ENCODE assay signal across 19 cellular contexts in genomic region chr2:85254540-85255261, GRCh38.
DNase-seq lines count a peak whose midpoint lies in the region; ATAC-seq, FAIRE-seq and TF ChIP-seq lines count a peak whose summit lies in the region.
"Had no signal": no experiment of that assay in that cellular context is flagged by ENCODE, and none has a peak within 500 bp of the region (broad histone marks: within the 10 kb centered on the region; RNA-seq: fewer than 3 reads in every experiment).

No MANE protein-coding gene starts in this region.

- peak overlapping the region; percentile 14 for H3K27ac Mint-ChIP-seq in neural crest cell (ENCODE audit: unreplicated experiment)
- H3K27ac Mint-ChIP-seq in activated T-helper 1 cell treated with anti-CD3 and anti-CD28 coated beads, Interleukin-12 subunit alpha, Interleukin-12 subunit beta, Interleukin-2, Interleukin-4 antibody, amounts not matched to agents 30 ng/mL and 10 ng/mL and 1 ng/mL, durations not matched to agents 14 hours and 24 hours and 36 hours, result no peak overlapping the region
- H3K27ac Mint-ChIP-seq: activated naive CD4-positive, alpha-beta T cell treated with anti-CD3 and anti-CD28 coated beads, Interleukin-2, amount 50 U/mL, for 72 hours; stimulated activated naive CD8-positive, alpha-beta T cell treated with anti-CD3 and anti-CD28 coated beads, Interleukin-15, Interleukin-2, amounts not matched to agents 100 ng/mL and 50 ng/mL, for 24 hours; T-helper 2 cell treated with Interferon-gamma antibody and Interleukin-4, amounts not matched to agents 5 μg/mL and 100 μg/mL, for 36 hours had no signal

- no peak overlapping the region for H3K23ac ChIP-seq in H1 (ENCODE audit: insufficient read length)

- H2BK120ac ChIP-seq in H1 (replicated peaks; ENCODE audit: low read depth, low read length), result peak overlapping the region; percentile 81

- 0 out of 2 replicates have a peak overlapping the region, but pooled peaks have one; percentile 7 for H4K8ac ChIP-seq in H1 (ENCODE audit: extremely low read depth, insufficient read depth, low read length)

- no peak overlapping the region for H4K5ac ChIP-seq in H1 (ENCODE audit: insufficient read length, low read depth, low read length)

- H3K4me2 ChIP-seq in DND-41 (ENCODE audit: insufficient read depth, low read length), result no peak overlapping the region
- H3K4me2 ChIP-seq in H1 (ENCODE audit: insufficient read depth in 1 of 2, low read depth in 2 of 2, low read length in 2 of 2), result peak overlapping the region; percentile 68 to 74

- peak overlapping the region; percentile 56; the same call in 1 of the 2 replicates for H3K18ac ChIP-seq in H1 (ENCODE audit: extremely low read depth, low read length)

- 0 out of 3 replicates have a peak, but pooled peaks of 1 of the 2 experiments have one; percentile 30 for TF ChIP-seq POLR2A in H1 (IDR thresholded peaks at IDR 0.05; ENCODE audit: control extremely low read depth in 1 of 2, low read depth in 2 of 2, low read length in 2 of 2)

- no peaks in the 10 kb centered on the region for H3K36me3 ChIP-seq in DND-41 (ENCODE audit: insufficient read depth, low read length)
- H3K36me3 ChIP-seq in H1 (ENCODE audit: control insufficient read depth in 2 of 4, insufficient read depth in 4 of 4, low read length in 3 of 4), result no peaks in the 10 kb centered on the region
- H3K36me3 ChIP-seq: left lung had no signal

- 0 out of 3 replicates have a peak, but pooled peaks have one; percentile 37 for ATAC-seq in DND-41 (ENCODE audit: insufficient read depth, low read depth)
- ATAC-seq: activated naive CD4-positive, alpha-beta T cell treated with anti-CD3 and anti-CD28 coated beads, Interleukin-2, amount 50 U/mL, for 72 hours had no signal

- H3K4me1 ChIP-seq in DND-41 (ENCODE audit: insufficient read depth, low read length), result no peaks in the 10 kb centered on the region
- peaks cover 41 to 69% (median 58%) of the 10 kb centered on the region in 4 experiments for H3K4me1 ChIP-seq in H1 (replicated peaks in 1 of 4; ENCODE audit: control insufficient read depth in 3 of 4, insufficient read depth in 4 of 4, low read length in 3 of 4)

- H3K9me3 ChIP-seq in DND-41 (ENCODE audit: insufficient read depth, low read length, severe bottlenecking) (no peaks in the 10 kb centered on the region), H1 (ENCODE audit: insufficient read depth in 2 of 2, low read depth in 1 of 2, low read length in 1 of 2) (no peaks in the 10 kb centered on the region)
- H3K9me3 ChIP-seq: left lung had no signal

- TF ChIP-seq EP300 in H1 (IDR thresholded peaks at IDR 0.05; ENCODE audit: borderline replicate concordance in 1 of 2, low read depth in 2 of 2, low read length in 2 of 2), result no peak

- H3K9me3 Mint-ChIP-seq in neural crest cell, result no peaks in the 10 kb centered on the region
- H3K9me3 Mint-ChIP-seq in activated T-helper 1 cell treated with anti-CD3 and anti-CD28 coated beads, Interleukin-12 subunit alpha, Interleukin-12 subunit beta, Interleukin-2, Interleukin-4 antibody, amounts not matched to agents 30 ng/mL and 10 ng/mL and 1 ng/mL, durations not matched to agents 14 hours and 24 hours and 36 hours, result no peaks in the 10 kb centered on the region
- H3K9me3 Mint-ChIP-seq: activated naive CD4-positive, alpha-beta T cell treated with anti-CD3 and anti-CD28 coated beads, Interleukin-2, amount 50 U/mL, for 72 hours; stimulated activated naive CD8-positive, alpha-beta T cell treated with anti-CD3 and anti-CD28 coated beads, Interleukin-15, Interleukin-2, amounts not matched to agents 100 ng/mL and 50 ng/mL, for 24 hours; T-helper 2 cell treated with Interferon-gamma antibody and Interleukin-4, amounts not matched to agents 5 μg/mL and 100 μg/mL, for 36 hours had no signal

- TF ChIP-seq CTCF in DND-41 (IDR thresholded peaks at IDR 0.05; ENCODE audit: borderline replicate concordance, extremely low read depth, low read length, poor library complexity, severe bottlenecking) (no peak), H1 (IDR thresholded peaks at IDR 0.05; ENCODE audit: control extremely low read depth in 1 of 3, insufficient read depth in 1 of 3, low read depth in 1 of 3, low read length in 3 of 3) (no peak), neural crest cell (conservative IDR thresholded peaks at IDR 0.05) (no peak)

- H2AK5ac ChIP-seq in H1 (ENCODE audit: low read depth, low read length), result peak overlapping the region; percentile 32; the same call in 1 of the 2 replicates

- H2BK20ac ChIP-seq in H1 (ENCODE audit: low read length), result peak overlapping the region; percentile 24

- H4K20me1 ChIP-seq in DND-41 (ENCODE audit: insufficient read depth, low read length) (no peaks in the 10 kb centered on the region), H1 (replicated peaks in 1 of 2; ENCODE audit: control insufficient read depth in 1 of 2, insufficient read depth in 2 of 2, low read length in 2 of 2) (no peaks in the 10 kb centered on the region)

- H3K14ac ChIP-seq in H1 (ENCODE audit: insufficient read length), result no peak overlapping the region

- DNase-seq in DND-41 (no peak), NCI-H69 (lab: John Stamatoyannopoulos, UW) (peak; percentile 49), H1 (ENCODE audit: low read depth in 1 of 2, low spot score in 2 of 2) (no peak), neural crest cell (ENCODE audit: low read depth, low spot score) (no peak), cerebellar cortex (ENCODE audit: low spot score) (no peak)
- no peak for DNase-seq in activated T-cell treated with anti-CD3 and anti-CD28 coated beads, Interleukin-2, amount 50 U/mL, for 48 hours
- DNase-seq in activated T-helper 1 cell treated with anti-CD3 and anti-CD28 coated beads, Interleukin-12 subunit alpha, Interleukin-12 subunit beta, Interleukin-2, Interleukin-4 antibody, amounts not matched to agents 30 ng/mL and 10 ng/mL and 1 ng/mL, durations not matched to agents 14 hours and 24 hours and 36 hours (ENCODE audit: low spot score), result no peak
- no peak for DNase-seq in activated CD8-positive, alpha-beta memory T cell treated with anti-CD3 and anti-CD28 coated beads, Interleukin-2, amount 50 U/mL, for 4 hours
- DNase-seq: activated CD4-positive, alpha-beta T cell treated with anti-CD3 and anti-CD28 coated beads for 1 hour; activated CD8-positive, alpha-beta memory T cell treated with anti-CD3 and anti-CD28 coated beads, Interleukin-2, amount 50 U/mL, for 48 hours; effector CD8-positive, alpha-beta T cell; EL; left lung; NCI-H2227 treated with DMSO at 0.1 percent for 48 hours; SHP77 treated with DMSO at 0.1 percent for 48 hours; stimulated activated CD4-positive, alpha-beta T cell treated with anti-CD3 and anti-CD28 coated beads, Interleukin-15, amount 100 ng/mL, for 24 hours had no signal

- peak overlapping the region; percentile 89 for H3K4me3 Mint-ChIP-seq in neural crest cell
- no peak overlapping the region for H3K4me3 Mint-ChIP-seq in activated T-helper 1 cell treated with anti-CD3 and anti-CD28 coated beads, Interleukin-12 subunit alpha, Interleukin-12 subunit beta, Interleukin-2, Interleukin-4 antibody, amounts not matched to agents 30 ng/mL and 10 ng/mL and 1 ng/mL, durations not matched to agents 14 hours and 24 hours and 36 hours
- H3K4me3 Mint-ChIP-seq: stimulated activated naive CD8-positive, alpha-beta T cell treated with anti-CD3 and anti-CD28 coated beads, Interleukin-15, Interleukin-2, amounts not matched to agents 100 ng/mL and 50 ng/mL, for 24 hours; T-helper 2 cell treated with Interferon-gamma antibody and Interleukin-4, amounts not matched to agents 5 μg/mL and 100 μg/mL, for 36 hours had no signal

- H3K4ac ChIP-seq in H1 (replicated peaks; ENCODE audit: insufficient read length, low read depth, low read length), result peak overlapping the region; percentile 63

- H4K91ac ChIP-seq in H1 (replicated peaks; ENCODE audit: insufficient read length, low read length), result peak overlapping the region; percentile 92

- no peak overlapping the region for H3K27ac ChIP-seq in DND-41 (ENCODE audit: low read length)
- peak overlapping the region; percentile 97 for H3K27ac ChIP-seq in H1 (ENCODE audit: low read depth, low read length)
- H3K27ac ChIP-seq: left lung had no signal

- peak overlapping the region; percentile 96 for H2BK5ac ChIP-seq in H1 (ENCODE audit: low read depth, low read length)

- H3K79me2 ChIP-seq in DND-41 (ENCODE audit: insufficient read depth, low read length), result no peaks in the 10 kb centered on the region
- peaks cover 0 to 68% of the 10 kb centered on the region in 2 experiments; a peak in 3 of 4 replicates for H3K79me2 ChIP-seq in H1 (ENCODE audit: control insufficient read depth in 1 of 2, insufficient read depth in 2 of 2, low read length in 2 of 2)

- H3K56ac ChIP-seq in H1 (replicated peaks; ENCODE audit: insufficient read length, low read depth, low read length), result no peak overlapping the region

- no peak overlapping the region for H3K4me3 ChIP-seq in DND-41 (ENCODE audit: low read depth in 1 of 2, low read length in 2 of 2)
- H3K4me3 ChIP-seq in H1 (ENCODE audit: extremely low read depth in 1 of 4, insufficient read depth in 2 of 4, low read depth in 3 of 4, low read length in 4 of 4), result no peak overlapping the region
- H3K4me3 ChIP-seq: left lung had no signal

- H3K9ac ChIP-seq in DND-41 (ENCODE audit: low read depth, low read length), result no peak overlapping the region
- peak overlapping the region in 2 of 4 experiments; percentile 42 to 79; a peak in 3 of 7 replicates for H3K9ac ChIP-seq in H1 (replicated peaks in 1 of 4; ENCODE audit: extremely low read depth in 1 of 4, low read depth in 3 of 4, low read length in 3 of 4)

- no peaks in the 10 kb centered on the region for H3K36me3 Mint-ChIP-seq in neural crest cell (ENCODE audit: low read depth)
- H3K36me3 Mint-ChIP-seq in activated T-helper 1 cell treated with anti-CD3 and anti-CD28 coated beads, Interleukin-12 subunit alpha, Interleukin-12 subunit beta, Interleukin-2, Interleukin-4 antibody, amounts not matched to agents 30 ng/mL and 10 ng/mL and 1 ng/mL, durations not matched to agents 14 hours and 24 hours and 36 hours (ENCODE audit: low read depth), result no peaks in the 10 kb centered on the region
- H3K36me3 Mint-ChIP-seq: activated naive CD4-positive, alpha-beta T cell treated with anti-CD3 and anti-CD28 coated beads, Interleukin-2, amount 50 U/mL, for 72 hours had no signal

- no peaks in the 10 kb centered on the region for H3K27me3 ChIP-seq in DND-41 (ENCODE audit: insufficient read depth, low read length, poor library complexity)
- H3K27me3 ChIP-seq in H1 (replicated peaks in 1 of 4; ENCODE audit: control insufficient read depth in 3 of 4, extremely low read depth in 1 of 4, insufficient read depth in 3 of 4, low read length in 3 of 4), result no peaks in the 10 kb centered on the region
- H3K27me3 ChIP-seq: left lung had no signal

- CTCF ChIA-PET in H1 (lab: Charles Lee; ENCODE audit: partially characterized antibody), result interaction anchor here (0.6 to 21.9 kb wide), 16 partner anchors 9 to 122 kb away, joined by 3 to 283 read pairs (median 4); partner anchors contain the start of gene TCF7L1

- 69% methylated on average over 11 of the region's 11 CpGs; no CpG with 5 or more reads in 1 of the 2 experiments for WGBS in H1 (ENCODE audit: extremely low coverage in 1 of 2, insufficient coverage in 1 of 2, insufficient read length in 1 of 2, insufficient replicate concordance in 2 of 2, low coverage in 1 of 2, low lambda C conversion rate in 2 of 2, missing lambda C conversion rate in 1 of 2), 2 experiments

- peaks cover 6% of the 10 kb centered on the region; the same call in 1 of the 2 replicates for H3K79me1 ChIP-seq in H1 (ENCODE audit: low read depth, low read length)

- FAIRE-seq in H1 (lab: Jason Lieb, UNC), result no peak

- peaks cover 83% of the 10 kb centered on the region for H3K4me1 Mint-ChIP-seq in neural crest cell
- no peaks in the 10 kb centered on the region for H3K4me1 Mint-ChIP-seq in activated T-helper 1 cell treated with anti-CD3 and anti-CD28 coated beads, Interleukin-12 subunit alpha, Interleukin-12 subunit beta, Interleukin-2, Interleukin-4 antibody, amounts not matched to agents 30 ng/mL and 10 ng/mL and 1 ng/mL, durations not matched to agents 14 hours and 24 hours and 36 hours (ENCODE audit: low read depth)

- H3K23me2 ChIP-seq in H1 (ENCODE audit: low read depth, low read length), result peaks cover 6% of the 10 kb centered on the region; the same call in 1 of the 2 replicates

- H3K27me3 Mint-ChIP-seq in neural crest cell (ENCODE audit: low read depth), result peaks cover 4% of the 10 kb centered on the region
- peaks cover 4% of the 10 kb centered on the region for H3K27me3 Mint-ChIP-seq in activated T-helper 1 cell treated with anti-CD3 and anti-CD28 coated beads, Interleukin-12 subunit alpha, Interleukin-12 subunit beta, Interleukin-2, Interleukin-4 antibody, amounts not matched to agents 30 ng/mL and 10 ng/mL and 1 ng/mL, durations not matched to agents 14 hours and 24 hours and 36 hours (ENCODE audit: insufficient read depth)
- H3K27me3 Mint-ChIP-seq: stimulated activated naive CD8-positive, alpha-beta T cell treated with anti-CD3 and anti-CD28 coated beads, Interleukin-15, Interleukin-2, amounts not matched to agents 100 ng/mL and 50 ng/mL, for 24 hours had no signal

- intact Hi-C loops in activated T-helper 1 cell treated with anti-CD3 and anti-CD28 coated beads, Interleukin-12 subunit alpha, Interleukin-12 subunit beta, Interleukin-2, Interleukin-4 antibody, amounts not matched to agents 30 ng/mL and 10 ng/mL and 1 ng/mL, durations not matched to agents 14 hours and 24 hours and 36 hours (cut with micrococcal nuclease), result no loop called here

- H2BK12ac ChIP-seq in H1 (ENCODE audit: low read depth, low read length), result peak overlapping the region; percentile 99

- POLR2A ChIA-PET in H1 (lab: Charles Lee; ENCODE audit: partially characterized antibody), result interaction anchor here (0.8 to 6.7 kb wide), 20 partner anchors 8 to 283 kb away, joined by 3 to 60 read pairs (median 6); partner anchors contain the start of gene TCF7L1

- peak in 1 of 2 experiments; percentile 13; a peak in 2 of 4 replicates for TF ChIP-seq RAD21 in H1 (IDR thresholded peaks at IDR 0.05 in 1 of 2, conservative IDR thresholded peaks at IDR 0.05 in 1 of 2; ENCODE audit: low read depth in 2 of 2, low read length in 2 of 2)

- no peak overlapping the region for H2BK15ac ChIP-seq in H1 (ENCODE audit: low read length)

- H2AFZ ChIP-seq in DND-41 (ENCODE audit: low read depth, low read length), result no peak overlapping the region
- no peak overlapping the region for H2AFZ ChIP-seq in H1 (ENCODE audit: low read length)
